Comparison of ENCODE assay signal across 21 cellular contexts in genomic region chr1:202140833-202141232, GRCh38. TPM values are rescaled to one million over a fixed set of nuclear protein-coding genes. Genes with fewer than 3 reads are reported as not detected.
DNase-seq lines count a peak whose midpoint lies in the region; ATAC-seq and TF ChIP-seq lines count a peak whose summit lies in the region.
"Had no signal": no experiment of that assay in that cellular context is flagged by ENCODE, and none has a peak within 500 bp of the region (broad histone marks: within the 10 kb centered on the region; RNA-seq: fewer than 3 reads in every experiment).

No MANE protein-coding gene starts in this region.

- no peak overlapping the region for H2AFZ ChIP-seq in Loucy (ENCODE audit: low read length)
- no peak overlapping the region for H2AFZ ChIP-seq in PC-9
- H2AFZ ChIP-seq: GM23338 had no signal

- H3K4me3 Mint-ChIP-seq in activated CD4-positive, alpha-beta T cell treated with anti-CD3 and anti-CD28 coated beads for 36 hours: no peak overlapping the region
- H3K4me3 Mint-ChIP-seq in endodermal cell: no peak overlapping the region
- H3K4me3 Mint-ChIP-seq: GM23338 had no signal

- TF ChIP-seq CTCF in Loucy (conservative IDR thresholded peaks at IDR 0.05; ENCODE audit: low read length) (no peak), endodermal cell (conservative IDR thresholded peaks at IDR 0.05) (no peak), stomach (IDR thresholded peaks at IDR 0.05) (no peak), PC-9 (conservative IDR thresholded peaks at IDR 0.05) (no peak)

- H4K20me1 ChIP-seq in Loucy (ENCODE audit: insufficient read depth, low read length, poor library complexity, severe bottlenecking) (peaks cover 26% of the 10 kb centered on the region), PC-9 (ENCODE audit: insufficient read depth) (peaks cover 34% of the 10 kb centered on the region)

- H3K36me3 ChIP-seq in Loucy (ENCODE audit: insufficient read depth, low read length) (peaks cover 9% of the 10 kb centered on the region; the same call in 1 of the 2 replicates), endodermal cell (ENCODE audit: control insufficient read depth, insufficient read depth, low read length) (peaks cover 38% of the 10 kb centered on the region), stomach (peaks cover 10 to 42% (median 30%) of the 10 kb centered on the region in 4 donors), PC-9 (ENCODE audit: low read depth) (0 out of 2 replicates have a peak, but pooled peaks cover 8% of the 10 kb centered on the region)

- no peak overlapping the region for H3K4me3 ChIP-seq in Loucy (ENCODE audit: low read length, poor library complexity, severe bottlenecking)
- no peak overlapping the region for H3K4me3 ChIP-seq in endodermal cell (ENCODE audit: low read length)
- no peak overlapping the region for H3K4me3 ChIP-seq in stomach
- no peak overlapping the region for H3K4me3 ChIP-seq in PC-9
- H3K4me3 ChIP-seq: GM12878, GM23338, MG63, Peyer's patch had no signal

- H3K4me2 ChIP-seq in Loucy (ENCODE audit: low read depth, low read length, poor library complexity, severe bottlenecking): peak overlapping the region; percentile 13
- no peak overlapping the region for H3K4me2 ChIP-seq in PC-9
- H3K4me2 ChIP-seq: GM23338 had no signal

- no peaks in the 10 kb centered on the region for H3K27me3 Mint-ChIP-seq in activated CD4-positive, alpha-beta T cell treated with anti-CD3 and anti-CD28 coated beads for 36 hours
- H3K27me3 Mint-ChIP-seq in endodermal cell (ENCODE audit: insufficient read depth): peaks cover 8% of the 10 kb centered on the region

- DNase-seq in activated CD4-positive, alpha-beta T cell treated with anti-CD3 and anti-CD28 coated beads for 36 hours: no peak
- DNase-seq in activated CD4-positive, alpha-beta T cell treated with anti-CD3 and anti-CD28 coated beads, Interleukin-2, amount 50 U/mL, for 1 hour: no peak
- DNase-seq in endodermal cell: no peak
- DNase-seq in stomach: no peak
- DNase-seq in NCI-H2081 treated with DMSO at 0.1 percent for 48 hours (lab: John Stamatoyannopoulos, UW): no peak
- DNase-seq in PC-9: no peak
- DNase-seq: KBM-7, MG63, NCI-H1105, NCI-H1694 treated with DMSO at 0.1 percent for 48 hours, NCI-H446, NCI-H748 treated with DMSO at 0.1 percent for 48 hours, Peyer's patch, Right ventricle myocardium superior had no signal

- H3F3A ChIP-seq in Loucy (ENCODE audit: low read depth) (no peaks in the 10 kb centered on the region), PC-9 (ENCODE audit: insufficient read depth, low read depth) (peaks cover 25% of the 10 kb centered on the region; the same call in 1 of the 2 replicates)

- peaks cover 11% of the 10 kb centered on the region for H3K36me3 Mint-ChIP-seq in activated CD4-positive, alpha-beta T cell treated with anti-CD3 and anti-CD28 coated beads for 36 hours (ENCODE audit: low read depth)
- peaks cover 23% of the 10 kb centered on the region for H3K36me3 Mint-ChIP-seq in endodermal cell (ENCODE audit: low read depth)

- BruUV-seq in PC-9 (replicated peaks; lab: Mats Ljungman, UMichigan): no TSS peak

- H3K9ac ChIP-seq in Loucy (ENCODE audit: low read depth, low read length, poor library complexity, severe bottlenecking): no peak overlapping the region
- H3K9ac ChIP-seq in endodermal cell (ENCODE audit: extremely low read depth, low read length, poor library complexity, severe bottlenecking): no peak overlapping the region

- TF ChIP-seq EP300 in stomach (IDR thresholded peaks at IDR 0.05): no peak

- no peaks in the 10 kb centered on the region for H3K9me3 ChIP-seq in Loucy (ENCODE audit: insufficient read depth, low read depth, low read length)
- H3K9me3 ChIP-seq in endodermal cell (ENCODE audit: control insufficient read depth, low read length): no peaks in the 10 kb centered on the region
- H3K9me3 ChIP-seq in stomach: no peaks in the 10 kb centered on the region
- no peaks in the 10 kb centered on the region for H3K9me3 ChIP-seq in PC-9 (ENCODE audit: insufficient read depth, low read depth)
- H3K9me3 ChIP-seq: MG63, Peyer's patch had no signal

- CTCF ChIA-PET in activated CD4-positive, alpha-beta T cell treated with anti-CD3 and anti-CD28 coated beads for 36 hours (lab: Charles Lee): interaction anchor here (0.5 to 1.4 kb wide), 2 partner anchors 141 to 260 kb away, joined by 3 to 5 read pairs; no protein-coding TSS in a partner anchor
- CTCF ChIA-PET in PC-9 (lab: Charles Lee): no interaction called here

- intact Hi-C loops in activated CD4-positive, alpha-beta T cell treated with anti-CD3 and anti-CD28 coated beads for 36 hours (cut with DNase I, micrococcal nuclease): loop anchor here in 1 of 2 experiments (10.0 kb wide), 1 partner anchor 636 kb away; the partner anchor contains the start of gene CSRP1
- intact Hi-C loops in stomach (cut with DNase I; ENCODE audit: low total_unique reads): no loop called here
- intact Hi-C loops in PC-9 (cut with micrococcal nuclease; ENCODE audit: unreplicated experiment): no loop called here

- no peak for TF ChIP-seq POLR2A in stomach (IDR thresholded peaks at IDR 0.05)

- H3K4me1 ChIP-seq in Loucy (ENCODE audit: insufficient read depth, low read length, poor library complexity, severe bottlenecking) (peaks cover 23% of the 10 kb centered on the region), endodermal cell (ENCODE audit: control insufficient read depth, insufficient read depth, low read length) (no peaks in the 10 kb centered on the region), stomach (peaks cover 21 to 44% (median 37%) of the 10 kb centered on the region in 4 donors), PC-9 (replicated peaks; ENCODE audit: insufficient read depth) (peaks cover 15% of the 10 kb centered on the region)

- H3K27ac ChIP-seq in endodermal cell (ENCODE audit: low read depth, low read length) (no peak overlapping the region), stomach (peak overlapping the region in 3 of 5 donors; percentile 1 to 10 (median 7)), PC-9 (no peak overlapping the region)
- H3K27ac ChIP-seq: 22Rv1, Peyer's patch had no signal

- H3K27me3 ChIP-seq in Loucy (ENCODE audit: insufficient read depth, low read length, poor library complexity, severe bottlenecking) (no peaks in the 10 kb centered on the region), endodermal cell (ENCODE audit: control insufficient read depth, insufficient read depth, low read length, poor library complexity, severe bottlenecking) (no peaks in the 10 kb centered on the region), stomach (no peaks in the 10 kb centered on the region), PC-9 (ENCODE audit: insufficient read depth, low read depth) (no peaks in the 10 kb centered on the region)
- H3K27me3 ChIP-seq: MG63, Peyer's patch had no signal

- H3K9me3 Mint-ChIP-seq in activated CD4-positive, alpha-beta T cell treated with anti-CD3 and anti-CD28 coated beads for 36 hours (ENCODE audit: low read depth): no peaks in the 10 kb centered on the region
- no peaks in the 10 kb centered on the region for H3K9me3 Mint-ChIP-seq in endodermal cell
- H3K9me3 Mint-ChIP-seq: GM23338 had no signal

- POLR2A ChIA-PET in activated CD4-positive, alpha-beta T cell treated with anti-CD3 and anti-CD28 coated beads for 36 hours (lab: Charles Lee): no interaction called here
- POLR2A ChIA-PET in PC-9 (lab: Charles Lee; ENCODE audit: unreplicated experiment): no interaction called here

- peaks cover 28% of the 10 kb centered on the region for H3K4me1 Mint-ChIP-seq in activated CD4-positive, alpha-beta T cell treated with anti-CD3 and anti-CD28 coated beads for 36 hours
- H3K4me1 Mint-ChIP-seq in endodermal cell: peaks cover 22% of the 10 kb centered on the region

- H3K79me2 ChIP-seq in Loucy (ENCODE audit: insufficient read depth, low read length) (peaks cover 48% of the 10 kb centered on the region), PC-9 (ENCODE audit: low read depth) (peaks cover 45% of the 10 kb centered on the region)

- 93 to 94% methylated on average over 4 of the region's 4 CpGs for WGBS in endodermal cell (ENCODE audit: insufficient coverage in 1 of 2, insufficient read length in 1 of 2), 2 experiments
- WGBS in stomach, 5 donors: 70 to 93% (median 78%) methylated on average over 4 of the region's 4 CpGs

- H3K27ac Mint-ChIP-seq in activated CD4-positive, alpha-beta T cell treated with anti-CD3 and anti-CD28 coated beads for 36 hours: peak overlapping the region; percentile 13
- H3K27ac Mint-ChIP-seq in endodermal cell: peak overlapping the region; percentile 35
- H3K27ac Mint-ChIP-seq: GM23338 had no signal

- H3K9me2 ChIP-seq in Loucy (replicated peaks; ENCODE audit: low read depth, low read length): no peaks in the 10 kb centered on the region
- no peaks in the 10 kb centered on the region for H3K9me2 ChIP-seq in PC-9 (ENCODE audit: insufficient read depth)

- no peak for ATAC-seq in activated CD4-positive, alpha-beta T cell treated with anti-CD3 and anti-CD28 coated beads for 36 hours
- no peak for ATAC-seq in HG03439 (IDR thresholded peaks at IDR 0.05; ENCODE audit: unreplicated experiment)
- ATAC-seq: GM12878, GM23338 had no signal

RNA-seq across cellular contexts. Expression of gene ARL8A, which starts 3.7 kb away (rescaled TPM):
- 10 to 100 TPM; 32.3 to 51.7 TPM for total RNA-seq in activated CD4-positive, alpha-beta T cell treated with anti-CD3 and anti-CD28 coated beads for 36 hours
- total RNA-seq in endodermal cell (10 to 100 TPM; 72.8 to 82.0 TPM), stomach (10 to 100 TPM in 4 of 5 donors, 1 to 10 TPM in 1; 7.8 to 34.5 (median 29.4) TPM), PC-9 (2021) (40.0 and 42.6 TPM in 2 replicates)
- 52.4 TPM for polyA plus RNA-seq in endodermal cell (2013, experiment 1 of 2)
- polyA plus RNA-seq in endodermal cell (2013, experiment 2 of 2): 54.7 TPM
- polyA plus RNA-seq in stomach: 10 to 100 TPM; 18.3 to 20.4 (median 19.1) TPM

RNA-seq across cellular contexts. Expression of gene GPR37L1, which starts 18.1 kb away (rescaled TPM):
- not detected for total RNA-seq in activated CD4-positive, alpha-beta T cell treated with anti-CD3 and anti-CD28 coated beads for 36 hours
- total RNA-seq in endodermal cell: under 1 TPM in 1 of 2 donors, not detected in 1; 0.04 TPM
- 0.07 TPM for polyA plus RNA-seq in endodermal cell (2013, experiment 1 of 2)
- polyA plus RNA-seq in endodermal cell (2013, experiment 2 of 2): 0.12 TPM
- total RNA-seq in stomach: 1 to 10 TPM in 1 of 5 donors, under 1 TPM in 3, not detected in 1; under 0.01 to 2.0 (median 0.45) TPM
- under 1 TPM in 1 of 3 donors, not detected in 2; 0.18 TPM for polyA plus RNA-seq in stomach
- total RNA-seq in PC-9 (2021): 0.30 and 0.33 TPM in 2 replicates
- total RNA-seq: G401 had no signal
- polyA plus RNA-seq: BJ had no signal

RNA-seq across cellular contexts. Expression of gene PTPN7, which starts 19.6 kb away (rescaled TPM):
- total RNA-seq in activated CD4-positive, alpha-beta T cell treated with anti-CD3 and anti-CD28 coated beads for 36 hours: 100 to 1,000 TPM; 188 to 221 TPM
- total RNA-seq in endodermal cell: not detected
- polyA plus RNA-seq in endodermal cell (2013, experiment 1 of 2): not detected
- polyA plus RNA-seq in endodermal cell (2013, experiment 2 of 2): not detected
- total RNA-seq in stomach: 10 to 100 TPM in 1 of 5 donors, 1 to 10 TPM in 3, not detected in 1; 2.0 to 16.3 (median 4.6) TPM
- polyA plus RNA-seq in stomach: 1 to 10 TPM; 1.8 to 4.4 (median 2.1) TPM
- total RNA-seq in PC-9 (2021): not detected in 2 replicates
- total RNA-seq: G401, GM23338 had no signal
- polyA plus RNA-seq: BJ, GM23338 had no signal

RNA-seq across cellular contexts. Expression of gene LGR6, which starts 52.8 kb away (rescaled TPM):
- under 1 TPM; 0.09 to 0.14 TPM for total RNA-seq in activated CD4-positive, alpha-beta T cell treated with anti-CD3 and anti-CD28 coated beads for 36 hours
- total RNA-seq in endodermal cell: 1 to 10 TPM in 1 of 2 donors, under 1 TPM in 1; 0.73 to 1.5 TPM
- 0.57 TPM for polyA plus RNA-seq in endodermal cell (2013, experiment 1 of 2)
- polyA plus RNA-seq in endodermal cell (2013, experiment 2 of 2): 0.79 TPM
- total RNA-seq in stomach: under 1 TPM in 2 of 5 donors, not detected in 3; 0.43 to 0.73 TPM
- polyA plus RNA-seq in stomach: 1 to 10 TPM in 1 of 3 donors, under 1 TPM in 1, not detected in 1; 0.15 to 3.5 TPM
- 5.6 and 7.9 TPM in 2 replicates for total RNA-seq in PC-9 (2021)
- total RNA-seq: G401, GM12878 had no signal
- polyA plus RNA-seq: BJ, GM12878 had no signal

Comparison
In these comparisons a context has a peak if more than half of its experiments do, and no peak if none do; other contexts are left out.
1. H3K27ac ChIP-seq: peak in stomach (3 of 5); none in endodermal cell (single experiment) and PC-9 (single experiment).
2. RNA of gene PTPN7, which starts 19.6 kb away (total RNA-seq): 188 to 221 TPM in activated CD4-positive, alpha-beta T cell treated with anti-CD3 and anti-CD28 coated beads for 36 hours; 2.0 to 16.3 TPM in stomach, not detected in endodermal cell and not detected in PC-9; every median in the first group is over 10 times any median in the second.